15 cellular contexts compared by ENCODE assay signal in genomic region chr16:68784226-68784625, GRCh38.
"Had no signal": no experiment of that assay in that cellular context is flagged by ENCODE, and none has a peak within 500 bp of the region (broad histone marks: within the 10 kb centered on the region; RNA-seq: fewer than 3 reads in every experiment).

No MANE protein-coding gene starts in this region.

- H3K4me3 ChIP-seq: lower lobe of right lung, thyroid gland had no signal

- DNase-seq: activated CD4-positive, alpha-beta T cell treated with anti-CD3 and anti-CD28 coated beads, Interleukin-2, amount 50 U/mL, for 1 hour; activated CD4-positive, CD25-positive, alpha-beta regulatory T cell treated with anti-CD3 and anti-CD28 coated beads, Interleukin-2, amount 50 U/mL, for 72 hours; activated CD8-positive, alpha-beta T cell treated with anti-CD3 and anti-CD28 coated beads, Interleukin-2, amount 10 ng/mL, durations not matched to agents 7 days and 5 days; activated gamma-delta T cell; aorta; endodermal cell; kidney; lower lobe of right lung; naive thymus-derived CD4-positive, alpha-beta T cell; occipital lobe; stimulated activated CD4-positive, alpha-beta T cell treated with anti-CD3 and anti-CD28 coated beads, Interleukin-2, amount 100 ng/mL, for 48 hours; stimulated activated naive CD4-positive, alpha-beta T cell; thyroid gland had no signal

- H3K27ac ChIP-seq: lower lobe of right lung, VCaP had no signal

- H3K27me3 ChIP-seq: thyroid gland had no signal

- ATAC-seq: activated CD8-positive, alpha-beta T cell treated with anti-CD3 and anti-CD28 coated beads, Interleukin-2, amount 10 ng/mL, durations not matched to agents 7 days and 5 days; left lobe of liver; lower lobe of right lung; naive thymus-derived CD4-positive, alpha-beta T cell had no signal
